ENCODE assay signal across 1 cellular context in the genomic region with DNA sequence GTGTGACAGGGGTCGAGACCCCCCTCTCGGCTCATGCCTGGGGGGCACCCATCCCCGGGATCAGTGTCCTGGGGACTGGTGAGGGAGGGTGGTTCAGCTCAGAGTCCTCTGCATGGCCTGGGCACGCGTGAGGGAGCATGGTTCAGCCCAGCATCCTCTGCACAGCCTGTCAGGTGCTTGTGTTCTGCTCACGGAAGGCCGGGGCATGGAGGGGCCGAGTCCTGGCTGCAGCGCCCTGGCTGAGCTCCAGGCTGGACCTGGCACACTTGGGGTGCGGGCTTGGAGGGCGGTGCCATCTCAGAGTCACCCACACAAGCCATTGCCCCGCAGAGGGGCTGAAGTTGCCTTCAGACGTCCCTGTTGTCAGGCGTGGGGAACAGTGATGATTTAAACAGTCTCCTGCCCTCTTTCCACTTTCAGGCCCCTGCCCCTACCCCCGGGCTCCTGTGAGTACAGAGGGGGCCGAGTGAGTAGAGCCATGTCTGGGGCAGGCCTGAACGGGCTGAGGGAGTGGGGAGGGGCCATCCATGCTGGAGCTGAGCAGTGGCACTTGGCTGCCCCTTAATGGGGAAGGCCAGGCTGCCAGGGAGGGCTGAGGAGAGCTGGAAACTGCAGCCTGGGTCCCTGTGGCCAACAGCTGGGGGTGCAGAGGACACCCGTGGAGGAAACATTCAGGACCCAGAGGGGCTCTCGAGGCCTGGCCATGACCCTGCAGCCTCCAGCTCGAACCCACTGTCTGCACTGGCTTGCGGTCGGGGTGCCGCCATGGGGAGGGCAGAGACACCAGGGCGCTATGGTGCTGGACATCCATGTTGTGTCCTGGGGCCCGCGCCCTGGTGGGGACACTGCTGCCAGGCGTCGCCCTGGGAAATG.
TF ChIP-seq lines count a peak whose summit lies in the region.

No MANE protein-coding gene starts in this region.

TF ChIP-seq in H1, 55 proteins besides CTCF, POLR2A, EP300 and RAD21:
- TF ChIP-seq RNF2 (IDR thresholded peaks at IDR 0.05; ENCODE audit: borderline replicate concordance, low read depth, low read length, missing control alignments, poor library complexity, severe bottlenecking): no peak
TF ChIP-seq in H1: peak in this region for 0.
